Comparison of ENCODE assay signal across 18 cellular contexts in genomic region chr13:104114111-104114510, GRCh38.
"Had no signal": no experiment of that assay in that cellular context is flagged by ENCODE, and none has a peak within 500 bp of the region (broad histone marks: within the 10 kb centered on the region; RNA-seq: fewer than 3 reads in every experiment).

No MANE protein-coding gene starts in this region.

- H3K4me1 Mint-ChIP-seq: activated naive CD8-positive, alpha-beta T cell treated with anti-CD3 and anti-CD28 coated beads, Interleukin-2, amount 10 ng/mL, durations not matched to agents 7 days and 5 days; endodermal cell; naive B cell; stimulated activated effector memory CD8-positive, alpha-beta T cell treated with anti-CD3 and anti-CD28 coated beads, Interleukin-12 subunit alpha, Interleukin-12 subunit beta, amount 100 ng/mL, for 72 hours had no signal

- H3K9me3 Mint-ChIP-seq: activated naive CD8-positive, alpha-beta T cell treated with anti-CD3 and anti-CD28 coated beads, Interleukin-2, amount 10 ng/mL, durations not matched to agents 7 days and 5 days had no signal

- DNase-seq: activated CD4-positive, alpha-beta T cell treated with anti-CD3 and anti-CD28 coated beads, Interleukin-2, amount 50 U/mL, for 1 hour; activated CD8-positive, alpha-beta memory T cell treated with anti-CD3 and anti-CD28 coated beads for 24 hours; activated naive CD8-positive, alpha-beta T cell treated with anti-CD3 and anti-CD28 coated beads, Interleukin-2, amount 10 ng/mL, durations not matched to agents 7 days and 5 days; anterior cingulate cortex; brain microvascular endothelial cell; cerebellar nuclear complex; endodermal cell; erythroblast; islet precursor cell; mammary epithelial cell; naive B cell; pancreas; stimulated activated CD4-positive, alpha-beta T cell treated with anti-CD3 and anti-CD28 coated beads, Interleukin-1b, Interleukin-23, amount 100 ng/mL, for 48 hours; T-helper 9 cell had no signal

- H3K36me3 ChIP-seq: brain microvascular endothelial cell, pancreas had no signal

- ATAC-seq: activated CD4-positive, CD25-positive, alpha-beta regulatory T cell treated with anti-CD3 and anti-CD28 coated beads, Interleukin-2, amount 50 U/mL, for 24 hours; left lobe of liver; pancreas; stimulated activated effector memory CD8-positive, alpha-beta T cell treated with anti-CD3 and anti-CD28 coated beads, Interleukin-12 subunit alpha, Interleukin-12 subunit beta, amount 100 ng/mL, for 72 hours had no signal

- FAIRE-seq: pancreas had no signal

- H3K36me3 Mint-ChIP-seq: activated naive CD8-positive, alpha-beta T cell treated with anti-CD3 and anti-CD28 coated beads, Interleukin-2, amount 10 ng/mL, durations not matched to agents 7 days and 5 days; naive B cell; stimulated activated effector memory CD8-positive, alpha-beta T cell treated with anti-CD3 and anti-CD28 coated beads, Interleukin-12 subunit alpha, Interleukin-12 subunit beta, amount 100 ng/mL, for 72 hours had no signal

- H3K27ac Mint-ChIP-seq: activated naive CD8-positive, alpha-beta T cell treated with anti-CD3 and anti-CD28 coated beads, Interleukin-2, amount 10 ng/mL, durations not matched to agents 7 days and 5 days; dendritic cell treated with granulocyte-macrophage colony-stimulating factor and Interleukin-4, amounts not matched to agents 40 ng/mL and 50 ng/mL, for 4 days; endodermal cell; naive B cell; stimulated activated effector memory CD8-positive, alpha-beta T cell treated with anti-CD3 and anti-CD28 coated beads, Interleukin-12 subunit alpha, Interleukin-12 subunit beta, amount 100 ng/mL, for 72 hours had no signal

- H3K27me3 ChIP-seq: brain microvascular endothelial cell, pancreas had no signal

- H3K27me3 Mint-ChIP-seq: activated naive CD8-positive, alpha-beta T cell treated with anti-CD3 and anti-CD28 coated beads, Interleukin-2, amount 10 ng/mL, durations not matched to agents 7 days and 5 days; dendritic cell treated with granulocyte-macrophage colony-stimulating factor and Interleukin-4, amounts not matched to agents 40 ng/mL and 50 ng/mL, for 4 days; naive B cell had no signal

- H3K4me3 Mint-ChIP-seq: activated naive CD8-positive, alpha-beta T cell treated with anti-CD3 and anti-CD28 coated beads, Interleukin-2, amount 10 ng/mL, durations not matched to agents 7 days and 5 days; dendritic cell treated with granulocyte-macrophage colony-stimulating factor and Interleukin-4, amounts not matched to agents 40 ng/mL and 50 ng/mL, for 4 days; endodermal cell; naive B cell; stimulated activated effector memory CD8-positive, alpha-beta T cell treated with anti-CD3 and anti-CD28 coated beads, Interleukin-12 subunit alpha, Interleukin-12 subunit beta, amount 100 ng/mL, for 72 hours had no signal

- H3K4me1 ChIP-seq: pancreas had no signal

- H3K4me3 ChIP-seq: pancreas had no signal

- H3K9me3 ChIP-seq: pancreas had no signal
